In genomic region chr14:23008836-23009235, GRCh38 we compare ENCODE assay signal across 11 cellular contexts. TPM values are rescaled to one million over a fixed set of nuclear protein-coding genes. Genes with fewer than 3 reads are reported as not detected.
DNase-seq lines count a peak whose midpoint lies in the region; ATAC-seq, FAIRE-seq and TF ChIP-seq lines count a peak whose summit lies in the region.
"Had no signal": no experiment of that assay in that cellular context is flagged by ENCODE, and none has a peak within 500 bp of the region (broad histone marks: within the 10 kb centered on the region; RNA-seq: fewer than 3 reads in every experiment).

No MANE protein-coding gene starts in this region.

- H2BK120ac ChIP-seq in mesenchymal stem cell (ENCODE audit: low read depth, low read length): no peak overlapping the region

- no peak overlapping the region for H3K4ac ChIP-seq in mesenchymal stem cell (ENCODE audit: low read depth in 1 of 2, low read length in 2 of 2)

- H3K14ac ChIP-seq in mesenchymal stem cell (ENCODE audit: low read length in 2 of 2): no peak overlapping the region

- no peaks in the 10 kb centered on the region for H4K20me1 ChIP-seq in KMS-11 (ENCODE audit: insufficient read depth)
- H4K20me1 ChIP-seq in keratinocyte (ENCODE audit: control insufficient read depth, extremely low read depth, insufficient read depth, low read length): no peaks in the 10 kb centered on the region

- H3K4me3 ChIP-seq in KMS-11 (IDR thresholded peaks at IDR 0.05; ENCODE audit: insufficient read depth, low read depth, low read length) (no peak overlapping the region), keratinocyte (ENCODE audit: control insufficient read depth in 2 of 3, extremely low read depth in 1 of 3, insufficient read depth in 2 of 3, low read depth in 1 of 3, low read length in 3 of 3) (peak overlapping the region in 1 of 3 experiments; percentile 64), mesenchymal stem cell (ENCODE audit: insufficient read depth in 1 of 2, low read depth in 1 of 2, low read length in 2 of 2) (no peak overlapping the region)

- dilution Hi-C loops in keratinocyte (cut with MboI; ENCODE audit: extremely low pct_ligation_motif_present, low sequenced_read_pairs): no loop called here

- H3K79me2 ChIP-seq in KMS-11 (ENCODE audit: insufficient read depth, low read depth) (no peaks in the 10 kb centered on the region), keratinocyte (ENCODE audit: control insufficient read depth, insufficient read depth, low read length) (no peaks in the 10 kb centered on the region)

- no peak overlapping the region for H3K23ac ChIP-seq in mesenchymal stem cell (ENCODE audit: low read length in 2 of 2)

- H2BK12ac ChIP-seq in mesenchymal stem cell (ENCODE audit: low read length in 2 of 2): no peak overlapping the region

- H4K8ac ChIP-seq in mesenchymal stem cell (ENCODE audit: low read length): no peak overlapping the region

- H2BK5ac ChIP-seq in mesenchymal stem cell (ENCODE audit: low read depth, low read length, poor library complexity, severe bottlenecking): no peak overlapping the region

- H3K18ac ChIP-seq in mesenchymal stem cell (ENCODE audit: low read depth in 1 of 2, low read length in 2 of 2): no peak overlapping the region

- H2BK15ac ChIP-seq in mesenchymal stem cell (ENCODE audit: low read depth, poor library complexity, severe bottlenecking): no peak overlapping the region

- H4K91ac ChIP-seq in mesenchymal stem cell (ENCODE audit: low read length): no peak overlapping the region

- no peaks in the 10 kb centered on the region for H3K9me1 ChIP-seq in keratinocyte (ENCODE audit: control insufficient read depth, extremely low read depth, insufficient read depth, low read length)

- H2AFZ ChIP-seq in KMS-11 (ENCODE audit: low read depth) (no peak overlapping the region), keratinocyte (ENCODE audit: control insufficient read depth, low read length) (peak overlapping the region; percentile 24), mesenchymal stem cell (ENCODE audit: low read depth, low read length) (no peak overlapping the region)

- 65% methylated on average over 3 of the region's 3 CpGs for WGBS in mesenchymal stem cell

- no peaks in the 10 kb centered on the region for H3K79me1 ChIP-seq in mesenchymal stem cell (replicated peaks; ENCODE audit: low read length, poor library complexity, severe bottlenecking)

- no peak overlapping the region for H2AK5ac ChIP-seq in mesenchymal stem cell (ENCODE audit: low read length, severe bottlenecking)

- H3K36me3 ChIP-seq in KMS-11 (ENCODE audit: insufficient read depth) (no peaks in the 10 kb centered on the region), keratinocyte (ENCODE audit: control insufficient read depth in 2 of 2, extremely low read depth in 1 of 2, insufficient read depth in 2 of 2, low read length in 2 of 2) (no peaks in the 10 kb centered on the region), mesenchymal stem cell (ENCODE audit: control insufficient read depth in 1 of 2, insufficient read depth in 2 of 2, low read depth in 1 of 2, low read length in 2 of 2) (no peaks in the 10 kb centered on the region)

- no peak for FAIRE-seq in keratinocyte (lab: Jason Lieb, UNC)
- FAIRE-seq: endometrium had no signal

- H3K9ac ChIP-seq in KMS-11 (no peak overlapping the region; the same call in 1 of the 2 replicates), keratinocyte (ENCODE audit: control insufficient read depth, extremely low read depth, insufficient read depth, low read length) (no peak overlapping the region), mesenchymal stem cell (ENCODE audit: low read length) (no peak overlapping the region)

- ATAC-seq in GM21360 (IDR thresholded peaks at IDR 0.05; ENCODE audit: unreplicated experiment) (no peak), HG02852 (IDR thresholded peaks at IDR 0.05; ENCODE audit: unreplicated experiment) (no peak)

- H3K4me1 ChIP-seq in KMS-11 (ENCODE audit: low read depth, poor library complexity, severe bottlenecking) (peaks cover 31% of the 10 kb centered on the region), keratinocyte (ENCODE audit: control insufficient read depth, extremely low read depth, insufficient read depth, low read length) (peaks cover 27% of the 10 kb centered on the region), mesenchymal stem cell (ENCODE audit: control insufficient read depth, insufficient read depth, low read depth, low read length) (peaks cover 1% of the 10 kb centered on the region)

- H3K27me3 ChIP-seq in KMS-11 (ENCODE audit: insufficient read depth, low read depth): no peaks in the 10 kb centered on the region
- H3K27me3 ChIP-seq in keratinocyte (ENCODE audit: control insufficient read depth, extremely low read depth, insufficient read depth, low read length): no peaks in the 10 kb centered on the region
- H3K27me3 ChIP-seq in mesenchymal stem cell (ENCODE audit: control insufficient read depth in 1 of 2, insufficient read depth in 1 of 2, low read length in 2 of 2): no peaks in the 10 kb centered on the region

- no peaks in the 10 kb centered on the region for H3K9me3 ChIP-seq in keratinocyte (ENCODE audit: control insufficient read depth, low read depth, low read length)
- H3K9me3 ChIP-seq in mesenchymal stem cell (ENCODE audit: control insufficient read depth, low read length): no peaks in the 10 kb centered on the region

- TF ChIP-seq CTCF in KMS-11 (conservative IDR thresholded peaks at IDR 0.05; ENCODE audit: low read depth, low read length) (no peak), keratinocyte (optimal IDR thresholded peaks at IDR 0.05 in 1 of 3, IDR thresholded peaks at IDR 0.05 in 1 of 3, conservative IDR thresholded peaks at IDR 0.05 in 1 of 3; ENCODE audit: extremely low read depth in 1 of 3, insufficient read depth in 2 of 3, low read length in 3 of 3) (no peak)

- H3K27ac ChIP-seq in KMS-11: peak overlapping the region; percentile 74; the same call in 1 of the 2 replicates
- no peak overlapping the region for H3K27ac ChIP-seq in keratinocyte (ENCODE audit: control insufficient read depth, insufficient read depth, low read length)
- no peak overlapping the region for H3K27ac ChIP-seq in mesenchymal stem cell (ENCODE audit: low read length, poor library complexity, severe bottlenecking)

- H3K4me2 ChIP-seq in KMS-11 (peak overlapping the region; percentile 86), keratinocyte (ENCODE audit: control insufficient read depth, extremely low read depth, insufficient read depth, low read depth, low read length) (peak overlapping the region; percentile 84), mesenchymal stem cell (ENCODE audit: low read length, poor library complexity, severe bottlenecking) (no peak overlapping the region)

- peak; percentile 63 for DNase-seq in DMS153 treated with DMSO at 0.1 percent for 48 hours (lab: John Stamatoyannopoulos, UW; ENCODE audit: unreplicated experiment)
- DNase-seq in SIG-M5 (lab: John Stamatoyannopoulos, UW): peak; percentile 7
- DNase-seq in keratinocyte (ENCODE audit: low read depth, low spot score): no peak
- no peak for DNase-seq in NK-92 treated with Interleukin-12 subunit alpha and Interleukin-12 subunit beta, amount 100 ng/mL, for 24 hours (lab: John Stamatoyannopoulos, UW)
- DNase-seq in mesenchymal stem cell: no peak
- DNase-seq: activated CD4-positive, alpha-beta T cell treated with anti-CD3 and anti-CD28 coated beads for 1 hour; occipital lobe had no signal

RNA-seq across cellular contexts. Expression of gene C14orf93, which starts 1.1 kb away (rescaled TPM):
- 6.4 to 8.5 TPM (median 7.7 TPM) in 3 replicates for polyA plus RNA-seq in keratinocyte
- polyA plus RNA-seq in keratinocyte (2011; ENCODE audit: low read depth): 2.1 TPM
- 5.7 and 7.2 TPM in 2 replicates for polyA plus RNA-seq in keratinocyte (2011; cell fraction: cytosol; rRNA removed)
- 7.3 and 12.4 TPM in 2 replicates for polyA plus RNA-seq in keratinocyte (2011; cell fraction: nucleus; rRNA removed)
- polyA plus RNA-seq in keratinocyte (2012; ENCODE audit: low replicate concordance): 4.2 and 6.3 TPM in 2 replicates
- polyA minus RNA-seq in keratinocyte: 4.7 to 15.0 TPM (median 14.0 TPM) in 3 replicates
- polyA minus RNA-seq in keratinocyte (2011; cell fraction: cytosol; rRNA and poly(A)+ RNA removed): 2.7 TPM
- polyA minus RNA-seq in keratinocyte (2011; cell fraction: nucleus; rRNA and poly(A)+ RNA removed): 1.9 and 2.9 TPM in 2 replicates
- 4.3 TPM for polyA plus RNA-seq in mesenchymal stem cell (2013, experiment 1 of 2)
- polyA plus RNA-seq in mesenchymal stem cell (2013, experiment 2 of 2): 4.1 TPM

RNA-seq across cellular contexts. Expression of gene PSMB5, which starts 25.9 kb away (rescaled TPM):
- 285 to 349 TPM (median 292 TPM) in 3 replicates for polyA plus RNA-seq in keratinocyte
- 57.4 TPM for polyA plus RNA-seq in keratinocyte (2011; ENCODE audit: low read depth)
- 249 and 261 TPM in 2 replicates for polyA plus RNA-seq in keratinocyte (2011; cell fraction: cytosol; rRNA removed)
- 195 and 203 TPM in 2 replicates for polyA plus RNA-seq in keratinocyte (2011; cell fraction: nucleus; rRNA removed)
- 178 and 212 TPM in 2 replicates for polyA plus RNA-seq in keratinocyte (2012; ENCODE audit: low replicate concordance)
- 128 to 263 TPM (median 217 TPM) in 3 replicates for polyA minus RNA-seq in keratinocyte
- polyA minus RNA-seq in keratinocyte (2011; cell fraction: cytosol; rRNA and poly(A)+ RNA removed): 240 TPM
- 73.9 and 89.0 TPM in 2 replicates for polyA minus RNA-seq in keratinocyte (2011; cell fraction: nucleus; rRNA and poly(A)+ RNA removed)
- polyA plus RNA-seq in mesenchymal stem cell (2013, experiment 1 of 2): 155 TPM
- polyA plus RNA-seq in mesenchymal stem cell (2013, experiment 2 of 2): 156 TPM

RNA-seq across cellular contexts. Expression of gene AJUBA, which starts 26.5 kb away (rescaled TPM):
- polyA plus RNA-seq in keratinocyte: 128 to 206 TPM (median 157 TPM) in 3 replicates
- 22.0 TPM for polyA plus RNA-seq in keratinocyte (2011; ENCODE audit: low read depth)
- polyA plus RNA-seq in keratinocyte (2011; cell fraction: cytosol; rRNA removed): 81.7 and 183 TPM in 2 replicates
- polyA plus RNA-seq in keratinocyte (2011; cell fraction: nucleus; rRNA removed): 187 and 224 TPM in 2 replicates
- 93.6 and 129 TPM in 2 replicates for polyA plus RNA-seq in keratinocyte (2012; ENCODE audit: low replicate concordance)
- 310 to 512 TPM (median 327 TPM) in 3 replicates for polyA minus RNA-seq in keratinocyte
- polyA minus RNA-seq in keratinocyte (2011; cell fraction: cytosol; rRNA and poly(A)+ RNA removed): 141 TPM
- polyA minus RNA-seq in keratinocyte (2011; cell fraction: nucleus; rRNA and poly(A)+ RNA removed): 116 and 187 TPM in 2 replicates
- polyA plus RNA-seq in mesenchymal stem cell (2013, experiment 1 of 2): 13.8 TPM
- 15.8 TPM for polyA plus RNA-seq in mesenchymal stem cell (2013, experiment 2 of 2)

RNA-seq across cellular contexts. Expression of gene PSMB11, which starts 33.2 kb away (rescaled TPM):
- polyA plus RNA-seq in keratinocyte: not detected in 3 replicates
- polyA plus RNA-seq in keratinocyte (2011; ENCODE audit: low read depth): not detected
- not detected in 2 replicates for polyA plus RNA-seq in keratinocyte (2011; cell fraction: cytosol; rRNA removed)
- polyA plus RNA-seq in keratinocyte (2011; cell fraction: nucleus; rRNA removed): not detected in 2 replicates
- not detected in 2 replicates for polyA plus RNA-seq in keratinocyte (2012; ENCODE audit: low replicate concordance)
- polyA minus RNA-seq in keratinocyte: 1.0 TPM in 1 of 3 replicates, not detected in the others
- not detected for polyA minus RNA-seq in keratinocyte (2011; cell fraction: cytosol; rRNA and poly(A)+ RNA removed)
- polyA minus RNA-seq in keratinocyte (2011; cell fraction: nucleus; rRNA and poly(A)+ RNA removed): not detected in 2 replicates
- polyA plus RNA-seq in mesenchymal stem cell (2013, experiment 1 of 2): not detected
- polyA plus RNA-seq in mesenchymal stem cell (2013, experiment 2 of 2): not detected

RNA-seq across cellular contexts. Expression of gene CDH24, which starts 48.5 kb away (rescaled TPM):
- polyA plus RNA-seq in keratinocyte: 3.5 to 5.8 TPM (median 3.9 TPM) in 3 replicates
- polyA plus RNA-seq in keratinocyte (2011; ENCODE audit: low read depth): 0.42 TPM
- polyA plus RNA-seq in keratinocyte (2011; cell fraction: cytosol; rRNA removed): 1.1 and 1.7 TPM in 2 replicates
- polyA plus RNA-seq in keratinocyte (2011; cell fraction: nucleus; rRNA removed): 21.9 and 31.8 TPM in 2 replicates
- polyA plus RNA-seq in keratinocyte (2012; ENCODE audit: low replicate concordance): 2.6 and 3.1 TPM in 2 replicates
- 6.6 to 7.7 TPM (median 7.4 TPM) in 3 replicates for polyA minus RNA-seq in keratinocyte
- 2.5 TPM for polyA minus RNA-seq in keratinocyte (2011; cell fraction: cytosol; rRNA and poly(A)+ RNA removed)
- 5.7 and 6.0 TPM in 2 replicates for polyA minus RNA-seq in keratinocyte (2011; cell fraction: nucleus; rRNA and poly(A)+ RNA removed)
- 5.8 TPM for polyA plus RNA-seq in mesenchymal stem cell (2013, experiment 1 of 2)
- polyA plus RNA-seq in mesenchymal stem cell (2013, experiment 2 of 2): 5.0 TPM

Comparison
In these comparisons a context has a peak if more than half of its experiments do, and no peak if none do; other contexts are left out.
1. DNase-seq: peak in DMS153 treated with DMSO at 0.1 percent for 48 hours (single experiment) and SIG-M5 (single experiment); none in keratinocyte (single experiment), NK-92 treated with Interleukin-12 subunit alpha and Interleukin-12 subunit beta, amount 100 ng/mL, for 24 hours (single experiment) and mesenchymal stem cell (single experiment).